In genomic region chr7:96303105-96303685, GRCh38 we compare ENCODE assay signal across 1 cellular context.
A peak's percentile ranks its signal among the peaks of the same experiment; 100 is the strongest.
TF ChIP-seq lines count a peak whose summit lies in the region.

No MANE protein-coding gene starts in this region.

TF ChIP-seq in K562, 482 proteins besides CTCF, POLR2A, EP300 and RAD21 (continued from another document and continues in another):
- TF ChIP-seq ZNF407 (IDR thresholded peaks at IDR 0.05; ENCODE audit: low read depth) = no peak
- no peak for TF ChIP-seq ATF7 (IDR thresholded peaks at IDR 0.05)
- TF ChIP-seq CC2D1A (IDR thresholded peaks at IDR 0.05) = no peak
- peak; percentile 81 for TF ChIP-seq ARID1B (IDR thresholded peaks at IDR 0.05)
- peak; percentile 82 to 87; a peak in 3 of 4 replicates for TF ChIP-seq FOXK2 (conservative IDR thresholded peaks at IDR 0.05 in 1 of 2, IDR thresholded peaks at IDR 0.05 in 1 of 2; ENCODE audit: low read depth in 2 of 2)
- no peak for TF ChIP-seq ZBTB26 (CRISPR knock-in tag; IDR thresholded peaks at IDR 0.05)
- no peak for TF ChIP-seq ATF1 (CRISPR knock-in tag; IDR thresholded peaks at IDR 0.05)
- TF ChIP-seq ATF1 (tag; IDR thresholded peaks at IDR 0.05) = peak; percentile 77
- TF ChIP-seq TAF7 (tag; IDR thresholded peaks at IDR 0.05) = no peak
- no peak for TF ChIP-seq FOXJ3 (CRISPR knock-in tag; IDR thresholded peaks at IDR 0.05)
- no peak for TF ChIP-seq BRF2 (IDR thresholded peaks at IDR 0.05; ENCODE audit: borderline replicate concordance, insufficient read depth, insufficient read length)
- no peak for TF ChIP-seq HMG20B (CRISPR knock-in tag; IDR thresholded peaks at IDR 0.05)
- no peak for TF ChIP-seq PREB (CRISPR knock-in tag; IDR thresholded peaks at IDR 0.05)
- peak; percentile 27 for TF ChIP-seq ASH1L (IDR thresholded peaks at IDR 0.05; ENCODE audit: borderline replicate concordance, low read depth, partially characterized antibody)
- peak; percentile 31; the same call in 1 of the 2 replicates for TF ChIP-seq AFF4 (CRISPR knock-in tag; IDR thresholded peaks at IDR 0.05)
- no peak for TF ChIP-seq ESRRA (IDR thresholded peaks at IDR 0.05; ENCODE audit: borderline replicate concordance, low read depth)
- TF ChIP-seq ARID2 (IDR thresholded peaks at IDR 0.05) = no peak
- TF ChIP-seq TRIM28 (IDR thresholded peaks at IDR 0.05) = no peak
- TF ChIP-seq MTA2 (IDR thresholded peaks at IDR 0.05; ENCODE audit: low read depth) = no peak
- TF ChIP-seq HES1 (IDR thresholded peaks at IDR 0.05; ENCODE audit: low read depth) = peak; percentile 84
- no peak for TF ChIP-seq ZBTB5 (IDR thresholded peaks at IDR 0.05)
- no peak for TF ChIP-seq ZBTB9 (CRISPR knock-in tag; IDR thresholded peaks at IDR 0.05)
- TF ChIP-seq TCF3 (CRISPR knock-in tag; IDR thresholded peaks at IDR 0.05) = peak; percentile 43; the same call in 1 of the 2 replicates
- TF ChIP-seq NUFIP1 (IDR thresholded peaks at IDR 0.05; ENCODE audit: partially characterized antibody) = no peak
- no peak for TF ChIP-seq ARID4B (CRISPR knock-in tag; IDR thresholded peaks at IDR 0.05)
- no peak for TF ChIP-seq CBX2 (IDR thresholded peaks at IDR 0.05; ENCODE audit: insufficient read depth, low read length, poor library complexity, severe bottlenecking)
- TF ChIP-seq ARID3A (IDR thresholded peaks at IDR 0.05; ENCODE audit: borderline replicate concordance, low read depth, low read length) = 0 out of 2 replicates have a peak, but pooled peaks have one; percentile 24
